In genomic region chr13:45047394-45048328, GRCh38 we compare ENCODE assay signal across 8 cellular contexts. TPM values are rescaled to one million over a fixed set of nuclear protein-coding genes. Genes with fewer than 3 reads are reported as not detected.
DNase-seq lines count a peak whose midpoint lies in the region; ATAC-seq and TF ChIP-seq lines count a peak whose summit lies in the region.

No MANE protein-coding gene starts in this region.

- no peak for TF ChIP-seq POLR2A in right lobe of liver (IDR thresholded peaks at IDR 0.05)

- CTCF ChIA-PET in activated CD4-positive, alpha-beta memory T cell treated with anti-CD3 and anti-CD28 coated beads for 36 hours (lab: Charles Lee) = interaction anchor here (0.6 to 6.2 kb wide), 40 partner anchors 8 to 563 kb away, joined by 3 to 114 read pairs (median 4); partner anchors contain the start of gene GTF2F2

- intact Hi-C loops in activated CD4-positive, alpha-beta memory T cell treated with anti-CD3 and anti-CD28 coated beads for 36 hours (cut with micrococcal nuclease) = loop anchor here (1.0 to 10.0 kb wide), 7 partner anchors 8 to 467 kb away; partner anchors contain the start of gene GTF2F2
- intact Hi-C loops in right lobe of liver (cut with DNase I) = loop anchor here (5.0 kb wide), 1 partner anchor 235 kb away; no protein-coding TSS in a partner anchor

- H3K9me3 ChIP-seq in right lobe of liver = no peaks in the 10 kb centered on the region

- H3K27ac ChIP-seq in right lobe of liver = no peak overlapping the region

- ATAC-seq in HG03354 (IDR thresholded peaks at IDR 0.05; ENCODE audit: poor library complexity, severe bottlenecking, unreplicated experiment) (peak; percentile 77), right lobe of liver (peak; percentile 96 to 99 (median 98)), HG03025 (IDR thresholded peaks at IDR 0.05; ENCODE audit: low FRiP score, unreplicated experiment) (no peak)

- peak; percentile 91 for DNase-seq in NCI-H748 (lab: John Stamatoyannopoulos, UW; ENCODE audit: unreplicated experiment)
- DNase-seq in activated CD4-positive, alpha-beta memory T cell treated with anti-CD3 and anti-CD28 coated beads for 36 hours = peak; percentile 88
- peak; percentile 80 for DNase-seq in ecto neural progenitor cell (ENCODE audit: low spot score)
- peak; percentile 61 to 77 (median 65) for DNase-seq in right lobe of liver
- peak; percentile 85 for DNase-seq in stimulated activated CD4-positive, alpha-beta T cell treated with anti-CD3 and anti-CD28 coated beads, Interleukin-4, amount 100 ng/mL, for 24 hours

- H3K4me3 ChIP-seq in GM12875 (ENCODE audit: low read depth, low read length) = no peak overlapping the region
- H3K4me3 ChIP-seq in right lobe of liver = peak overlapping the region; percentile 32 to 52 (median 43)

- no peaks in the 10 kb centered on the region for H3K36me3 ChIP-seq in right lobe of liver

- H3K4me1 ChIP-seq in right lobe of liver = no peaks in the 10 kb centered on the region

- peaks cover 36% of the 10 kb centered on the region for H3K27me3 Mint-ChIP-seq in activated CD4-positive, alpha-beta memory T cell treated with anti-CD3 and anti-CD28 coated beads for 36 hours

- no peaks in the 10 kb centered on the region for H3K27me3 ChIP-seq in right lobe of liver

- no peaks in the 10 kb centered on the region for H3K36me3 Mint-ChIP-seq in activated CD4-positive, alpha-beta memory T cell treated with anti-CD3 and anti-CD28 coated beads for 36 hours

- POLR2A ChIA-PET in activated CD4-positive, alpha-beta memory T cell treated with anti-CD3 and anti-CD28 coated beads for 36 hours (lab: Charles Lee) = interaction anchor here (1.0 kb wide), 1 partner anchor 285 kb away, joined by 5 read pairs; no protein-coding TSS in a partner anchor

- H3K4me1 Mint-ChIP-seq in activated CD4-positive, alpha-beta memory T cell treated with anti-CD3 and anti-CD28 coated beads for 36 hours (ENCODE audit: low read depth) = peaks cover 15% of the 10 kb centered on the region

- 8% methylated on average over 9 of the region's 10 CpGs for WGBS in right lobe of liver (ENCODE audit: insufficient coverage, low coverage, low lambda C conversion rate, missing lambda C conversion rate)

- H3K27ac Mint-ChIP-seq in activated CD4-positive, alpha-beta memory T cell treated with anti-CD3 and anti-CD28 coated beads for 36 hours = no peak overlapping the region

- H3K4me3 Mint-ChIP-seq in activated CD4-positive, alpha-beta memory T cell treated with anti-CD3 and anti-CD28 coated beads for 36 hours = peak overlapping the region; percentile 70

- no peaks in the 10 kb centered on the region for H3K9me3 Mint-ChIP-seq in activated CD4-positive, alpha-beta memory T cell treated with anti-CD3 and anti-CD28 coated beads for 36 hours

- TF ChIP-seq CTCF in GM12875 (IDR thresholded peaks at IDR 0.05; ENCODE audit: borderline replicate concordance, insufficient read depth, low read depth, low read length) = peak; percentile 88
- TF ChIP-seq CTCF in right lobe of liver (IDR thresholded peaks at IDR 0.05) = peak; percentile 82 to 94 (median 88)

RNA-seq across cellular contexts. Expression of gene GPALPP1, which starts 58.3 kb away (rescaled TPM):
- total RNA-seq in activated CD4-positive, alpha-beta memory T cell treated with anti-CD3 and anti-CD28 coated beads for 36 hours = 10 to 100 TPM; 30.1 to 32.7 TPM
- total RNA-seq in right lobe of liver = 1 to 10 TPM; 6.8 to 10.0 (median 8.4) TPM

RNA-seq across cellular contexts. Expression of gene NUFIP1, which starts 58.4 kb away (rescaled TPM):
- total RNA-seq in activated CD4-positive, alpha-beta memory T cell treated with anti-CD3 and anti-CD28 coated beads for 36 hours = 1 to 10 TPM; 9.3 to 9.5 TPM
- total RNA-seq in right lobe of liver = 1 to 10 TPM; 1.1 to 2.3 (median 2.0) TPM
